Comparison of ENCODE assay signal across 23 cellular contexts in genomic region chr21:34594566-34595234, GRCh38. TPM values are rescaled to one million over a fixed set of nuclear protein-coding genes. Genes with fewer than 3 reads are reported as not detected.
DNase-seq lines count a peak whose midpoint lies in the region; ATAC-seq, FAIRE-seq and TF ChIP-seq lines count a peak whose summit lies in the region.
"Had no signal": no experiment of that assay in that cellular context is flagged by ENCODE, and none has a peak within 500 bp of the region (broad histone marks: within the 10 kb centered on the region; RNA-seq: fewer than 3 reads in every experiment).

No MANE protein-coding gene starts in this region.

- no peak overlapping the region for H2AK5ac ChIP-seq in H1 (ENCODE audit: low read depth, low read length)

- intact Hi-C loops in left ventricle myocardium inferior (cut with micrococcal nuclease) = no loop called here
- intact Hi-C loops in Right ventricle myocardium inferior (cut with DNase I) = no loop called here
- intact Hi-C loops in ovary (cut with DNase I) = no loop called here
- intact Hi-C loops in mucosa of descending colon (cut with DNase I, micrococcal nuclease) = no loop called here

- no peak overlapping the region for H3K4ac ChIP-seq in H1 (replicated peaks; ENCODE audit: insufficient read length, low read depth, low read length)

- H3K23me2 ChIP-seq in H1 (ENCODE audit: low read depth, low read length) = no peaks in the 10 kb centered on the region

- H3K9me3 ChIP-seq in left ventricle myocardium inferior (replicated peaks) (no peaks in the 10 kb centered on the region), H1 (ENCODE audit: insufficient read depth in 2 of 2, low read depth in 1 of 2, low read length in 1 of 2) (no peaks in the 10 kb centered on the region), muscle layer of duodenum (ENCODE audit: control insufficient read depth in 1 of 2, low read length in 2 of 2) (no peaks in the 10 kb centered on the region), upper lobe of left lung (no peaks in the 10 kb centered on the region), ovary (no peaks in the 10 kb centered on the region), mucosa of descending colon (no peaks in the 10 kb centered on the region)
- H3K9me3 ChIP-seq: neutrophil, thoracic aorta had no signal

- peak overlapping the region; percentile 15 for H3K23ac ChIP-seq in H1 (ENCODE audit: insufficient read length)

- no peak overlapping the region for H3K9ac ChIP-seq in H1 (replicated peaks in 1 of 4; ENCODE audit: extremely low read depth in 1 of 4, low read depth in 3 of 4, low read length in 3 of 4)

- TF ChIP-seq POLR2A in H1 (IDR thresholded peaks at IDR 0.05; ENCODE audit: control extremely low read depth in 1 of 2, low read depth in 2 of 2, low read length in 2 of 2) (no peak), upper lobe of left lung (IDR thresholded peaks at IDR 0.05) (no peak), ovary (IDR thresholded peaks at IDR 0.05) (no peak)

- H3K27me3 ChIP-seq in left ventricle myocardium inferior (ENCODE audit: low read depth) (no peaks in the 10 kb centered on the region), H1 (replicated peaks in 1 of 4; ENCODE audit: control insufficient read depth in 3 of 4, extremely low read depth in 1 of 4, insufficient read depth in 3 of 4, low read length in 3 of 4) (no peaks in the 10 kb centered on the region), muscle layer of duodenum (ENCODE audit: low read depth, low read length) (no peaks in the 10 kb centered on the region), upper lobe of left lung (no peaks in the 10 kb centered on the region), ovary (no peaks in the 10 kb centered on the region)
- H3K27me3 ChIP-seq: neutrophil had no signal

- H3K27ac ChIP-seq in left ventricle myocardium inferior (replicated peaks) (peak overlapping the region; percentile 86), H1 (ENCODE audit: low read depth, low read length) (no peak overlapping the region), muscle layer of duodenum (ENCODE audit: low read length) (peak overlapping the region; percentile 33), upper lobe of left lung (peak overlapping the region; percentile 41 to 78 (median 55)), ovary (no peak overlapping the region)
- H3K27ac ChIP-seq: C4-2B, neutrophil, thoracic aorta had no signal

- WGBS in H1 (ENCODE audit: extremely low coverage in 1 of 2, insufficient coverage in 1 of 2, insufficient read length in 1 of 2, insufficient replicate concordance in 2 of 2, low coverage in 1 of 2, low lambda C conversion rate in 2 of 2, missing lambda C conversion rate in 1 of 2), 2 experiments = 95% methylated on average over 8 of the region's 8 CpGs; no CpG with 5 or more reads in 1 of the 2 experiments
- 74 to 75% methylated on average over 8 of the region's 8 CpGs for WGBS in upper lobe of left lung, 2 donors
- 85 to 96% (median 96%) methylated on average over 8 of the region's 8 CpGs for WGBS in ovary, 3 donors

- no peak overlapping the region for H3K18ac ChIP-seq in H1 (ENCODE audit: extremely low read depth, low read length)

- no peak overlapping the region for H3K4me3 ChIP-seq in left ventricle myocardium inferior
- no peak overlapping the region for H3K4me3 ChIP-seq in H1 (ENCODE audit: extremely low read depth in 1 of 4, insufficient read depth in 2 of 4, low read depth in 3 of 4, low read length in 4 of 4)
- no peak overlapping the region for H3K4me3 ChIP-seq in muscle layer of duodenum (ENCODE audit: low read depth in 1 of 2, low read length in 2 of 2)
- no peak overlapping the region for H3K4me3 ChIP-seq in upper lobe of left lung
- no peak overlapping the region for H3K4me3 ChIP-seq in ovary
- no peak overlapping the region for H3K4me3 ChIP-seq in mucosa of descending colon
- H3K4me3 ChIP-seq: thoracic aorta had no signal

- no peak for FAIRE-seq in H1 (lab: Jason Lieb, UNC)

- H4K91ac ChIP-seq in H1 (replicated peaks; ENCODE audit: insufficient read length, low read length) = no peak overlapping the region

- H3K14ac ChIP-seq in H1 (ENCODE audit: insufficient read length) = peak overlapping the region; percentile 5

- H3K4me1 ChIP-seq in left ventricle myocardium inferior = peaks cover 76% of the 10 kb centered on the region
- H3K4me1 ChIP-seq in H1 (replicated peaks in 1 of 4; ENCODE audit: control insufficient read depth in 3 of 4, insufficient read depth in 4 of 4, low read length in 3 of 4) = no peaks in the 10 kb centered on the region; a peak in 1 of 7 replicates
- H3K4me1 ChIP-seq in muscle layer of duodenum (ENCODE audit: control insufficient read depth in 1 of 2, insufficient read depth in 2 of 2, low read length in 2 of 2) = peaks cover 18 to 46% of the 10 kb centered on the region in 2 donors
- peaks cover 36 to 61% (median 52%) of the 10 kb centered on the region in 4 donors for H3K4me1 ChIP-seq in upper lobe of left lung
- H3K4me1 ChIP-seq in ovary (ENCODE audit: insufficient read depth) = peaks cover 8% of the 10 kb centered on the region
- peaks cover 35% of the 10 kb centered on the region for H3K4me1 ChIP-seq in mucosa of descending colon (ENCODE audit: low read depth)

- no peak overlapping the region for H2BK120ac ChIP-seq in H1 (replicated peaks; ENCODE audit: low read depth, low read length)

- no peak overlapping the region; the same call in 1 of the 2 replicates for H2BK5ac ChIP-seq in H1 (ENCODE audit: low read depth, low read length)

- no peak overlapping the region for H2AFZ ChIP-seq in H1 (ENCODE audit: low read length)

- no peak overlapping the region for H4K8ac ChIP-seq in H1 (ENCODE audit: extremely low read depth, insufficient read depth, low read length)

- TF ChIP-seq RAD21 in H1 (IDR thresholded peaks at IDR 0.05 in 1 of 2, conservative IDR thresholded peaks at IDR 0.05 in 1 of 2; ENCODE audit: low read depth in 2 of 2, low read length in 2 of 2) = no peak

- H3K79me2 ChIP-seq in H1 (ENCODE audit: control insufficient read depth in 1 of 2, insufficient read depth in 2 of 2, low read length in 2 of 2) = no peaks in the 10 kb centered on the region

- no peak overlapping the region for H2BK15ac ChIP-seq in H1 (ENCODE audit: low read length)

- CTCF ChIA-PET in H1 (lab: Charles Lee; ENCODE audit: partially characterized antibody) = interaction anchor here (0.8 to 5.4 kb wide), 7 partner anchors 8 to 91 kb away, joined by 3 to 36 read pairs (median 5); no protein-coding TSS in a partner anchor

- no peak for DNase-seq in left ventricle myocardium inferior
- DNase-seq in Right ventricle myocardium inferior (ENCODE audit: missing footprints) = no peak
- peak in 1 of 2 experiments; percentile 31 for DNase-seq in H1 (ENCODE audit: low read depth in 1 of 2, low spot score in 2 of 2)
- DNase-seq in upper lobe of left lung = no peak
- DNase-seq in activated naive CD4-positive, alpha-beta T cell (lab: John Stamatoyannopoulos, UW) = no peak
- DNase-seq in ovary = no peak
- DNase-seq in mucosa of descending colon = no peak
- DNase-seq: activated CD4-positive, alpha-beta T cell treated with anti-CD3 and anti-CD28 coated beads, Interleukin-2, amount 50 U/mL, for 1 hour; anterior cingulate cortex; cortex of kidney; mammary epithelial cell; NCI-H1105 treated with DMSO at 0.1 percent for 48 hours; PC-3; SHP77; stimulated activated CD4-positive, alpha-beta T cell treated with anti-CD3 and anti-CD28 coated beads, Interleukin-4, amount 100 ng/mL, for 1 hour; stimulated activated naive B cell treated with anti-CD40 and anti-IgM and Interleukin-4, amounts not matched to agents 10 μg/mL and 1 μg/mL and 100 μg/mL, for 72 hours; T-helper 9 cell had no signal

- H3K79me1 ChIP-seq in H1 (ENCODE audit: low read depth, low read length) = no peaks in the 10 kb centered on the region

- no peak overlapping the region for H3K56ac ChIP-seq in H1 (replicated peaks; ENCODE audit: insufficient read length, low read depth, low read length)

- H2BK20ac ChIP-seq in H1 (ENCODE audit: low read length) = no peak overlapping the region

- POLR2A ChIA-PET in H1 (lab: Charles Lee; ENCODE audit: partially characterized antibody) = no interaction called here

- TF ChIP-seq EP300 in H1 (IDR thresholded peaks at IDR 0.05; ENCODE audit: borderline replicate concordance in 1 of 2, low read depth in 2 of 2, low read length in 2 of 2) (no peak), upper lobe of left lung (IDR thresholded peaks at IDR 0.05) (no peak), ovary (IDR thresholded peaks at IDR 0.05) (no peak)

- H4K20me1 ChIP-seq in H1 (replicated peaks in 1 of 2; ENCODE audit: control insufficient read depth in 1 of 2, insufficient read depth in 2 of 2, low read length in 2 of 2) = no peaks in the 10 kb centered on the region

- H2BK12ac ChIP-seq in H1 (ENCODE audit: low read depth, low read length) = no peak overlapping the region

- no peak overlapping the region for H3K4me2 ChIP-seq in H1 (ENCODE audit: insufficient read depth in 1 of 2, low read depth in 2 of 2, low read length in 2 of 2)

- TF ChIP-seq CTCF in left ventricle myocardium inferior (IDR thresholded peaks at IDR 0.05; ENCODE audit: borderline replicate concordance) (no peak), H1 (IDR thresholded peaks at IDR 0.05; ENCODE audit: control extremely low read depth in 1 of 3, insufficient read depth in 1 of 3, low read depth in 1 of 3, low read length in 3 of 3) (no peak), upper lobe of left lung (IDR thresholded peaks at IDR 0.05) (no peak), ovary (IDR thresholded peaks at IDR 0.05) (no peak), mucosa of descending colon (IDR thresholded peaks at IDR 0.05) (no peak)

- H3K36me3 ChIP-seq in left ventricle myocardium inferior = no peaks in the 10 kb centered on the region
- H3K36me3 ChIP-seq in H1 (ENCODE audit: control insufficient read depth in 2 of 4, insufficient read depth in 4 of 4, low read length in 3 of 4) = no peaks in the 10 kb centered on the region
- H3K36me3 ChIP-seq in muscle layer of duodenum (ENCODE audit: control insufficient read depth in 1 of 2, insufficient read depth in 2 of 2, low read length in 2 of 2) = no peaks in the 10 kb centered on the region
- H3K36me3 ChIP-seq in upper lobe of left lung = no peaks in the 10 kb centered on the region
- H3K36me3 ChIP-seq in ovary = no peaks in the 10 kb centered on the region
- no peaks in the 10 kb centered on the region for H3K36me3 ChIP-seq in mucosa of descending colon (ENCODE audit: low read depth)
- H3K36me3 ChIP-seq: neutrophil, thoracic aorta had no signal

- ATAC-seq in Right ventricle myocardium inferior (no peak), upper lobe of left lung (ENCODE audit: low FRiP score in 2 of 2) (no peak), mucosa of descending colon (no peak)
- ATAC-seq: activated naive CD4-positive, alpha-beta T cell treated with anti-CD3 and anti-CD28 coated beads, Interleukin-2, amount 50 U/mL, for 72 hours; PC-3; stimulated activated naive B cell treated with anti-CD40 and anti-IgM and Interleukin-4, amounts not matched to agents 10 μg/mL and 1 μg/mL and 100 μg/mL, for 72 hours; WTC11 had no signal

- no peak overlapping the region for H4K5ac ChIP-seq in H1 (ENCODE audit: insufficient read length, low read depth, low read length)

RNA-seq across cellular contexts. Expression of gene RCAN1, which starts 20.2 kb away (rescaled TPM):
- total RNA-seq in left ventricle myocardium inferior = 75.3 TPM
- 36.5 TPM for total RNA-seq in Right ventricle myocardium inferior
- 5.5 and 6.4 TPM in 2 replicates for total RNA-seq in H1 (2021; fragmentation: NEBNext Ultra II Directional; extraction: Animal tissue kit (Norgen Biotek cat#: 25700))
- polyA plus RNA-seq in H1 (2011; rRNA removed) = 1.7 and 1.8 TPM in 2 replicates
- polyA plus RNA-seq in H1 (2011; cell fraction: cytosol; rRNA removed) = 2.8 TPM
- polyA plus RNA-seq in H1 (2011; cell fraction: nucleus; rRNA removed) = 1.5 TPM
- 3.3 to 5.0 TPM (median 4.3 TPM) in 4 replicates for polyA plus RNA-seq in H1 (2012, experiment 1 of 2)
- 1.3 TPM for polyA plus RNA-seq in H1 (2012, experiment 2 of 2)
- polyA plus RNA-seq in H1 (2013, experiment 1 of 2) = 4.2 TPM
- polyA plus RNA-seq in H1 (2013, experiment 2 of 2) = 3.8 TPM
- polyA minus RNA-seq in H1 (2011; rRNA and poly(A)+ RNA removed) = 1.9 and 3.7 TPM in 2 replicates
- 2.5 TPM for polyA minus RNA-seq in H1 (2011; cell fraction: cytosol; rRNA and poly(A)+ RNA removed)
- polyA minus RNA-seq in H1 (2011; cell fraction: nucleus; rRNA and poly(A)+ RNA removed) = 3.8 TPM
- 10 to 100 TPM; 24.7 to 36.2 (median 29.4) TPM for total RNA-seq in upper lobe of left lung
- 10 to 100 TPM in 4 of 7 donors, 1 to 10 TPM in 3; 8.7 to 13.3 (median 10.0) TPM for total RNA-seq in ovary
- polyA plus RNA-seq in ovary = 10 to 100 TPM in 1 of 2 donors, 1 to 10 TPM in 1; 8.6 to 26.7 TPM
- 10 to 100 TPM; 44.4 to 55.2 (median 50.7) TPM for total RNA-seq in mucosa of descending colon

Comparison
In these comparisons a context has a peak if more than half of its experiments do, and no peak if none do; other contexts are left out.
1. H3K27ac ChIP-seq: peak in left ventricle myocardium inferior (single experiment), muscle layer of duodenum (single experiment) and upper lobe of left lung (4 of 4); none in H1 (single experiment) and ovary (0 of 2).